Comparison of ENCODE assay signal across 1 cellular context in genomic region chr5:160118349-160119141, GRCh38.
TF ChIP-seq lines count a peak whose summit lies in the region.

No MANE protein-coding gene starts in this region.

TF ChIP-seq in GM12878, 131 proteins besides CTCF, POLR2A, EP300 and RAD21 (continued from another document):
- TF ChIP-seq HDAC2 (IDR thresholded peaks at IDR 0.05) (no peak), BCLAF1 (IDR thresholded peaks at IDR 0.05) (no peak), NFXL1 (IDR thresholded peaks at IDR 0.05; ENCODE audit: borderline replicate concordance) (no peak), CEBPB (IDR thresholded peaks at IDR 0.05; ENCODE audit: borderline replicate concordance in 1 of 2, low read depth in 2 of 2, low read length in 2 of 2) (no peak), IKZF1 (conservative IDR thresholded peaks at IDR 0.05) (peak; percentile 72; the same call in 1 of the 2 replicates), FOXM1 (IDR thresholded peaks at IDR 0.05; ENCODE audit: low read depth, low read length) (no peak; the same call in 1 of the 2 replicates), TCF3 (IDR thresholded peaks at IDR 0.05; ENCODE audit: borderline replicate concordance, insufficient read depth, low read depth, low read length) (0 out of 2 replicates have a peak, but pooled peaks have one; percentile 65), ESRRA (IDR thresholded peaks at IDR 0.05; ENCODE audit: low read length) (no peak), GATAD2B (conservative IDR thresholded peaks at IDR 0.05; ENCODE audit: low read depth) (0 out of 2 replicates have a peak, but pooled peaks have one; percentile 87), SMAD5 (IDR thresholded peaks at IDR 0.05; ENCODE audit: low read depth) (no peak), NR2F1 (conservative IDR thresholded peaks at IDR 0.05) (0 out of 2 replicates have a peak, but pooled peaks have one; percentile 31), NFYA (IDR thresholded peaks at IDR 0.05; ENCODE audit: borderline replicate concordance, low read depth, low read length) (no peak), CREM (IDR thresholded peaks at IDR 0.05; ENCODE audit: low read depth) (no peak), ASH2L (IDR thresholded peaks at IDR 0.05; ENCODE audit: borderline replicate concordance, low read depth) (peak; percentile 74; the same call in 1 of the 2 replicates), MEF2B (IDR thresholded peaks at IDR 0.05; ENCODE audit: partially characterized antibody, poor library complexity, severe bottlenecking) (peak; percentile 49), BACH1 (IDR thresholded peaks at IDR 0.05; ENCODE audit: borderline replicate concordance) (peak; percentile 71), REST (IDR thresholded peaks at IDR 0.05; ENCODE audit: low read depth, low read length) (no peak), ZNF217 (IDR thresholded peaks at IDR 0.05) (0 out of 2 replicates have a peak, but pooled peaks have one; percentile 25), MXI1 (IDR thresholded peaks at IDR 0.05; ENCODE audit: low read depth, low read length) (peak; percentile 23; the same call in 1 of the 2 replicates)
